Comparison of ENCODE assay signal across 10 cellular contexts in genomic region chr10:11245510-11245909, GRCh38.
DNase-seq lines count a peak whose midpoint lies in the region; ATAC-seq, FAIRE-seq and TF ChIP-seq lines count a peak whose summit lies in the region.
"Had no signal": no experiment of that assay in that cellular context is flagged by ENCODE, and none has a peak within 500 bp of the region (broad histone marks: within the 10 kb centered on the region; RNA-seq: fewer than 3 reads in every experiment).

No MANE protein-coding gene starts in this region.

- TF ChIP-seq EP300 in esophagus muscularis mucosa (IDR thresholded peaks at IDR 0.05) = no peak

- ATAC-seq in GM19455 (IDR thresholded peaks at IDR 0.05; ENCODE audit: unreplicated experiment) = peak; percentile 52
- ATAC-seq in HG03175 (IDR thresholded peaks at IDR 0.05; ENCODE audit: unreplicated experiment) = peak; percentile 48

- no peak overlapping the region for H3K4me3 ChIP-seq in esophagus muscularis mucosa

- peaks cover 0 to 30% (median 4%) of the 10 kb centered on the region in 4 donors for H3K36me3 ChIP-seq in esophagus muscularis mucosa

- H3K27me3 ChIP-seq in esophagus muscularis mucosa = no peaks in the 10 kb centered on the region

- 93% methylated on average over 8 of the region's 8 CpGs for WGBS in esophagus muscularis mucosa

- FAIRE-seq in frontal cortex (lab: Jason Lieb, UNC) = no peak

- DNase-seq in GM13976 (ENCODE audit: low spot score) (peak; percentile 56), NCI-H2227 treated with DMSO at 0.1 percent for 48 hours (lab: John Stamatoyannopoulos, UW) (no peak), esophagus muscularis mucosa (ENCODE audit: extremely low spot score) (no peak), germinal center (ENCODE audit: low spot score) (no peak), frontal cortex (ENCODE audit: low spot score in 2 of 2) (no peak)
- DNase-seq: natural killer cell, NCI-H1694 treated with DMSO at 0.1 percent for 48 hours had no signal

- no peak for TF ChIP-seq POLR2A in esophagus muscularis mucosa (IDR thresholded peaks at IDR 0.05; ENCODE audit: low read depth)

- intact Hi-C loops in esophagus muscularis mucosa (cut with DNase I) = no loop called here

- H3K27ac ChIP-seq in angular gyrus (ENCODE audit: low read depth, low read length) = peak overlapping the region; percentile 3
- no peak overlapping the region for H3K27ac ChIP-seq in esophagus muscularis mucosa (replicated peaks in 1 of 4)

- TF ChIP-seq CTCF in GM13976 (IDR thresholded peaks at IDR 0.05; ENCODE audit: borderline replicate concordance, control extremely low read depth, extremely low read depth, insufficient read depth, missing control alignments) (no peak), esophagus muscularis mucosa (IDR thresholded peaks at IDR 0.05) (no peak)

- H3K4me1 ChIP-seq in esophagus muscularis mucosa = peaks cover 24 to 50% (median 27%) of the 10 kb centered on the region in 4 donors

- in situ Hi-C loops in GM13976 (cut with MboI; ENCODE audit: low sequenced_read_pairs, unreplicated experiment) = no loop called here

- H3K9me3 ChIP-seq in esophagus muscularis mucosa = no peaks in the 10 kb centered on the region
